ENCODE assay signal across 19 cellular contexts in genomic region chrX:83509246-83509801, GRCh38. TPM values are rescaled to one million over a fixed set of nuclear protein-coding genes. Genes with fewer than 3 reads are reported as not detected.
DNase-seq lines count a peak whose midpoint lies in the region; ATAC-seq and TF ChIP-seq lines count a peak whose summit lies in the region.
"Had no signal": no experiment of that assay in that cellular context is flagged by ENCODE, and none has a peak within 500 bp of the region (broad histone marks: within the 10 kb centered on the region; RNA-seq: fewer than 3 reads in every experiment).

No MANE protein-coding gene starts in this region.

- no peaks in the 10 kb centered on the region for H3K36me3 Mint-ChIP-seq in type B pancreatic cell

- H3K9me3 ChIP-seq in left ventricle myocardium inferior (replicated peaks) = no peaks in the 10 kb centered on the region
- no peaks in the 10 kb centered on the region for H3K9me3 ChIP-seq in muscle layer of colon (ENCODE audit: low read length)
- H3K9me3 ChIP-seq: adrenal gland, esophagus squamous epithelium, tibial artery had no signal

- no peaks in the 10 kb centered on the region for H3K4me1 Mint-ChIP-seq in type B pancreatic cell (ENCODE audit: unreplicated experiment)

- no peak for ATAC-seq in Right ventricle myocardium superior (ENCODE audit: poor library complexity)
- ATAC-seq in HG02885 (IDR thresholded peaks at IDR 0.05; ENCODE audit: poor library complexity, unreplicated experiment) = no peak

- DNase-seq in left ventricle myocardium inferior (no peak), Right ventricle myocardium superior (no peak), astrocyte of the cerebellum (ENCODE audit: low read depth) (no peak), type B pancreatic cell (ENCODE audit: extremely low spot score, unreplicated experiment) (no peak), DMS 273 (lab: John Stamatoyannopoulos, UW; ENCODE audit: unreplicated experiment) (no peak), SW 1271 (lab: John Stamatoyannopoulos, UW) (no peak)
- DNase-seq: activated B cell treated with CpG ODN at 0.5 μM for 24 hours; activated CD8-positive, alpha-beta memory T cell treated with anti-CD3 and anti-CD28 coated beads, Interleukin-2, amount 50 U/mL, for 48 hours; adrenal gland; esophagus squamous epithelium; NCI-H187; stimulated activated CD4-positive, alpha-beta T cell treated with anti-CD3 and anti-CD28 coated beads, Interleukin-2, amount 100 ng/mL, for 24 hours; tibial artery had no signal

- no peaks in the 10 kb centered on the region for H3K9me3 Mint-ChIP-seq in type B pancreatic cell
- H3K9me3 Mint-ChIP-seq: activated B cell treated with CpG ODN at 0.5 μM for 24 hours; dendritic cell treated with granulocyte-macrophage colony-stimulating factor and Interleukin-4, amounts not matched to agents 40 ng/mL and 50 ng/mL, for 4 days had no signal

- intact Hi-C loops in left ventricle myocardium inferior (cut with micrococcal nuclease) = no loop called here
- intact Hi-C loops in Right ventricle myocardium superior (cut with DNase I) = no loop called here

- H3K4me1 ChIP-seq in left ventricle myocardium inferior (no peaks in the 10 kb centered on the region), muscle layer of colon (ENCODE audit: insufficient read depth, low read length) (no peaks in the 10 kb centered on the region)
- H3K4me1 ChIP-seq: adrenal gland had no signal

- H3K27me3 Mint-ChIP-seq in type B pancreatic cell = peaks cover 90% of the 10 kb centered on the region

- in situ Hi-C loops in astrocyte of the cerebellum (cut with HindIII; ENCODE audit: low sequenced_read_pairs) = no loop called here

- H3K36me3 ChIP-seq in left ventricle myocardium inferior = no peaks in the 10 kb centered on the region
- no peaks in the 10 kb centered on the region for H3K36me3 ChIP-seq in muscle layer of colon (ENCODE audit: insufficient read depth, low read length)
- H3K36me3 ChIP-seq: adrenal gland, esophagus squamous epithelium, tibial artery had no signal

- H3K4me3 ChIP-seq in left ventricle myocardium inferior (peak overlapping the region; percentile 14), astrocyte of the cerebellum (ENCODE audit: low read depth, low read length) (peak overlapping the region; percentile 50), muscle layer of colon (ENCODE audit: low read depth in 1 of 2, low read length in 2 of 2) (peak overlapping the region in 1 of 2 donors; percentile 41)
- H3K4me3 ChIP-seq: adrenal gland had no signal

- peak overlapping the region; percentile 82 for H3K4me3 Mint-ChIP-seq in type B pancreatic cell
- H3K4me3 Mint-ChIP-seq: activated B cell treated with CpG ODN at 0.5 μM for 24 hours; dendritic cell treated with granulocyte-macrophage colony-stimulating factor and Interleukin-4, amounts not matched to agents 40 ng/mL and 50 ng/mL, for 4 days had no signal

- TF ChIP-seq CTCF in left ventricle myocardium inferior (IDR thresholded peaks at IDR 0.05; ENCODE audit: borderline replicate concordance) (no peak), astrocyte of the cerebellum (IDR thresholded peaks at IDR 0.05; ENCODE audit: low read depth, low read length, missing control alignments) (no peak), type B pancreatic cell (conservative IDR thresholded peaks at IDR 0.05) (no peak)

- H3K27me3 ChIP-seq in left ventricle myocardium inferior (ENCODE audit: low read depth) (peaks cover 89% of the 10 kb centered on the region), muscle layer of colon (ENCODE audit: control insufficient read depth in 1 of 2, insufficient read depth in 2 of 2, low read length in 2 of 2) (peaks cover 16 to 37% of the 10 kb centered on the region in 2 donors)

- no peak overlapping the region for H3K9ac ChIP-seq in muscle layer of colon (ENCODE audit: low read length)

- H3K27ac Mint-ChIP-seq in type B pancreatic cell = no peak overlapping the region
- H3K27ac Mint-ChIP-seq: activated B cell treated with CpG ODN at 0.5 μM for 24 hours; dendritic cell treated with granulocyte-macrophage colony-stimulating factor and Interleukin-4, amounts not matched to agents 40 ng/mL and 50 ng/mL, for 4 days had no signal

- H3K27ac ChIP-seq in left ventricle myocardium inferior (replicated peaks) (no peak overlapping the region), muscle layer of colon (ENCODE audit: low read depth, low read length) (peak overlapping the region; percentile 48)
- H3K27ac ChIP-seq: adrenal gland, esophagus squamous epithelium, tibial artery had no signal

RNA-seq across cellular contexts. Expression of gene POU3F4, which starts 1.2 kb away (rescaled TPM):
- not detected for total RNA-seq in left ventricle myocardium inferior
- not detected for total RNA-seq in Right ventricle myocardium superior
- total RNA-seq in type B pancreatic cell (ENCODE audit: low replicate concordance) = 0.45 and 1.3 TPM in 2 replicates
- total RNA-seq: activated B cell treated with CpG ODN at 0.5 μM for 24 hours, esophagus squamous epithelium, LHCN-M2, myocyte, NCI-H460 had no signal
